Comparison of ENCODE assay signal across 8 cellular contexts in the genomic region with DNA sequence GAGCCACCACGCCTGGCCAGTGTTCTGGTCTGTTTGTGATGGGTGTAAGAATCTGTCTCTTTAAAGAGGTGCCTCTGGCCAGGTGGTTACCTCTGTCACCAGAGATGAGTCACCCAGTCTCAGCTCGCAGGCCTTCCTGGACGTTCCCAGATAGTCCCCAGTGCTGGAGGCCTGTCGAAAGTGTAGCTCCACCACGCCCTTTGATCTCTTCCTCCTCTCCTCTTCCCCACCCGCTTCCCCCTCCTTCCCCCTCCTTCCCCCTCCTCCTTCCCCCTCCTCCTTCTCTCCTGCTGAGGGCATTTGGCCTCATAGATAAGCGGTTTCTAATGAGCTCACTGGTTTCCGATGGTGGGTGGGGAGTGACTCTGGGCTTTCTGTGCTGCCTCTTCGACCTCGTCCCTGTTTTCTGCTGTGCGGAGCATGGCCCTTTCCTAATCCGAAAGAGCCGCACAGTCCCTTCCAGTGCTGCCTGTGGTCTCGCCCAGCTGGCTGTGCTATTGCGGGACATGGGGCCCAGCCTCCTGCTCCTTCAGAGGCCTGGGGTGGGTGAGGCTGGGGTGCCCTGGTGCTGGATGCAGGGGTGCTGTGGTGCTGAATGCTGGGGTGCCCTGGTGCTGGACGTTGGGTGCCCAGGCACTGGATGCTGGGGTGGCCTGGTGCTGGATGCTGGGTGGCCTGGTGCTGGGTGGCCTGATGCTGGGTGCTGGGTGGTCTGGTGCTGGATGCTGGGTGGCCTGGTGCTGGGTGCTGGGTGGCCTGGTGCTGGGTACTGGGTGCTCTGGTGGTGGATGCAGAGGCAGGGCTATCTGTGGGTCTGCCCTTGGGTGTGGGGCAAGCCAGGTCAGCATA. TPM values are rescaled to one million over a fixed set of nuclear protein-coding genes. Genes with fewer than 3 reads are reported as not detected.
A peak's percentile ranks its signal among the peaks of the same experiment; 100 is the strongest.
DNase-seq lines count a peak whose midpoint lies in the region; ATAC-seq, FAIRE-seq and TF ChIP-seq lines count a peak whose summit lies in the region.

No MANE protein-coding gene starts in this region.

- no peaks in the 10 kb centered on the region for H3K9me3 ChIP-seq in gastroesophageal sphincter

- CTCF ChIA-PET in Calu3 (lab: Charles Lee) = interaction anchor here (0.5 to 0.9 kb wide), 3 partner anchors 16 to 122 kb away, joined by 3 to 4 read pairs (median 4); no protein-coding TSS in a partner anchor

- no peak for TF ChIP-seq POLR2A in gastroesophageal sphincter (IDR thresholded peaks at IDR 0.05)

- in situ Hi-C loops in KBM-7 (cut with MboI; ENCODE audit: low pct_unique_long_range_greater_than_20kb, low sequenced_read_pairs) = no loop called here

- no peaks in the 10 kb centered on the region for H3K27me3 Mint-ChIP-seq in Calu3 (ENCODE audit: unreplicated experiment)
- no peaks in the 10 kb centered on the region for H3K27me3 Mint-ChIP-seq in activated T-helper 17 cell treated with anti-CD3 and anti-CD28 coated beads, Interleukin-2, amount 50 U/mL, for 72 hours

- H3K27ac ChIP-seq in gastroesophageal sphincter = peak overlapping the region in 2 of 4 donors; percentile 16 to 22

- BruUV-seq in Calu3 (replicated peaks; lab: Mats Ljungman, UMichigan) = no TSS peak

- H3K4me1 Mint-ChIP-seq in Calu3 (ENCODE audit: low read depth, unreplicated experiment) = peaks cover 24% of the 10 kb centered on the region
- H3K4me1 Mint-ChIP-seq in activated T-helper 17 cell treated with anti-CD3 and anti-CD28 coated beads, Interleukin-2, amount 50 U/mL, for 72 hours = peaks cover 11% of the 10 kb centered on the region

- intact Hi-C loops in Calu3 (cut with micrococcal nuclease; ENCODE audit: unreplicated experiment) = no loop called here

- 53% methylated on average over 3 of the region's 16 CpGs; no CpG with 5 or more reads in 1 of the 2 donors for WGBS in gastroesophageal sphincter (ENCODE audit: low coverage in 1 of 2), 2 donors

- DNase-seq in Calu3 (peak; percentile 72), KBM-7 (peak; percentile 87), islet precursor cell (peak; percentile 96), urothelium cell line (ENCODE audit: low spot score) (peak; percentile 36)

- peaks cover 0 to 4% of the 10 kb centered on the region in 2 donors for H3K36me3 ChIP-seq in gastroesophageal sphincter

- FAIRE-seq in urothelium cell line (lab: Jason Lieb, UNC) = no peak

- ATAC-seq in activated T-helper 17 cell treated with anti-CD3 and anti-CD28 coated beads, Interleukin-2, amount 50 U/mL, for 72 hours (replicated peaks) = peak; percentile 90
- ATAC-seq in gastroesophageal sphincter = no peak
- ATAC-seq in HG02970 (IDR thresholded peaks at IDR 0.05; ENCODE audit: low FRiP score, unreplicated experiment) = no peak
- no peak for ATAC-seq in GM19328 (IDR thresholded peaks at IDR 0.05; ENCODE audit: unreplicated experiment)

- H3K4me3 ChIP-seq in gastroesophageal sphincter = no peak overlapping the region

- no peak for TF ChIP-seq CTCF in Calu3 (IDR thresholded peaks at IDR 0.05; ENCODE audit: unreplicated experiment)
- TF ChIP-seq CTCF in gastroesophageal sphincter (IDR thresholded peaks at IDR 0.05) = no peak

- peaks cover 12% of the 10 kb centered on the region for H3K36me3 Mint-ChIP-seq in Calu3 (ENCODE audit: insufficient read depth, unreplicated experiment)
- H3K36me3 Mint-ChIP-seq in activated T-helper 17 cell treated with anti-CD3 and anti-CD28 coated beads, Interleukin-2, amount 50 U/mL, for 72 hours (ENCODE audit: low read depth) = peaks cover 19% of the 10 kb centered on the region

- peak overlapping the region; percentile 46 for H3K4me3 Mint-ChIP-seq in Calu3 (ENCODE audit: low read depth, unreplicated experiment)
- H3K4me3 Mint-ChIP-seq in activated T-helper 17 cell treated with anti-CD3 and anti-CD28 coated beads, Interleukin-2, amount 50 U/mL, for 72 hours = peak overlapping the region; percentile 53

- no peaks in the 10 kb centered on the region for H3K27me3 ChIP-seq in gastroesophageal sphincter

- peak overlapping the region; percentile 60 for H3K27ac Mint-ChIP-seq in Calu3 (ENCODE audit: unreplicated experiment)
- H3K27ac Mint-ChIP-seq in activated T-helper 17 cell treated with anti-CD3 and anti-CD28 coated beads, Interleukin-2, amount 50 U/mL, for 72 hours = peak overlapping the region; percentile 69

- H3K4me1 ChIP-seq in gastroesophageal sphincter = peaks cover 0 to 65% (median 16%) of the 10 kb centered on the region in 3 donors

- no peak for TF ChIP-seq EP300 in gastroesophageal sphincter (IDR thresholded peaks at IDR 0.05)

- no peaks in the 10 kb centered on the region for H3K9me3 Mint-ChIP-seq in Calu3 (ENCODE audit: low read depth, unreplicated experiment)
- no peaks in the 10 kb centered on the region for H3K9me3 Mint-ChIP-seq in activated T-helper 17 cell treated with anti-CD3 and anti-CD28 coated beads, Interleukin-2, amount 50 U/mL, for 72 hours

RNA-seq across cellular contexts. Expression of a gene that starts 19.2 kb away (rescaled TPM):
- total RNA-seq in Calu3 (2022) (61.2 and 64.1 TPM in 2 replicates), gastroesophageal sphincter (10 to 100 TPM; 27.1 to 46.9 (median 32.2) TPM)
- 10 to 100 TPM; 44.8 to 100.0 TPM for total RNA-seq in activated T-helper 17 cell treated with anti-CD3 and anti-CD28 coated beads, Interleukin-2, amount 50 U/mL, for 72 hours

Comparison
In these comparisons a context has a peak if more than half of its experiments do, and no peak if none do; other contexts are left out.
1. DNase-seq: peak in every context shown above with its lines; median percentile 96 in islet precursor cell; 87 in KBM-7; 72 in Calu3; 36 in urothelium cell line.